ENCODE assay signal across 1 cellular context in the genomic region with DNA sequence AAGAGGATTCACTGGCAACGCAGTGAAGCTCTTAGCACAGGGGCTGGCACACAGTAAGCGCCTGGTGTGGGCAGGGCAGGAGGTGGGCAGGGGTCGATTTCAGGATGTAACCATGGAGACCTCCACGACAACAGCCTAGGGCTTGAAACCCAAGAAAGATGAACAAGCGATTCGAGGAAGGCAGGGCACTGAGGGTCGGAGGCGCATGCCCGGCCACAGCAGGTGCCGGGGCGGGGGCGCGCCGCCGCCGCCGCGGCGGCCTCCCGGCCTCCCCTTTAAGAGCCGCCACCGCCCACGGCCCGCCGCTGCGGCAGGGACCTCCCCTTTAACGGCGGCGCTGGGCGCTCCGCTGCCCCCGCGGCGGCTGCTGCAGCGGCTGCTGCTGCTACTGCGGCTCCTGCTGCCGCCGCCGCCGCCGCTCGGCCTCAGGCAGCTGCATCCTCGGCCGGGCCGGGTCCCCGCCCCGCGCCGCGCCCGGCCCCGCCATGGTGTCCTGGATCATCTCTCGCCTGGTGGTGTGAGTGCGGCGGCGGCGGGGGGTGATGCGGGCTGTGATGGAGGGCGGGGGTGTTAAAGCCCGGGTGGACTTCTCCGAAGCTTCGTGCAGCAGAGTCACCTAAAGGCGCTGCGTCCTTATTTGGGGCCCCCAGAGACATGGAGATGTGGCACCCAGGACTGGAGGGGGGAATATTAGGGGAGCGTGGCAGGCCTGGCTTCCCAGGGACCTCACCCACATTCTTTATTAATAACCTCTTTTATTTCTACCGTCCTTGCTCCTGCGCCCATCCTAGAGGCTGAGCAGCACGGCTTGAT.
TF ChIP-seq lines count a peak whose summit lies in the region.

A gene with protein sequence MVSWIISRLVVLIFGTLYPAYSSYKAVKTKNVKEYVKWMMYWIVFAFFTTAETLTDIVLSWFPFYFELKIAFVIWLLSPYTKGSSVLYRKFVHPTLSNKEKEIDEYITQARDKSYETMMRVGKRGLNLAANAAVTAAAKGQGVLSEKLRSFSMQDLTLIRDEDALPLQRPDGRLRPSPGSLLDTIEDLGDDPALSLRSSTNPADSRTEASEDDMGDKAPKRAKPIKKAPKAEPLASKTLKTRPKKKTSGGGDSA (plus strand): TSS at position 334 of the 813 bp plus-strand sequence. CDS start 152 bp downstream, at position 486.

TF ChIP-seq in K562, 482 proteins besides CTCF, POLR2A, EP300 and RAD21 (continued from another document and continues in another):
- TF ChIP-seq RAD51 (IDR thresholded peaks at IDR 0.05; ENCODE audit: borderline replicate concordance, low read depth) = no peak
- TF ChIP-seq IRF2 (CRISPR knock-in tag; IDR thresholded peaks at IDR 0.05) = no peak
- no peak for TF ChIP-seq TCF7L2 (IDR thresholded peaks at IDR 0.05; ENCODE audit: low read depth, low read length)
- no peak for TF ChIP-seq ETV5 (CRISPR knock-in tag; IDR thresholded peaks at IDR 0.05; ENCODE audit: low read depth)
- TF ChIP-seq ZNF699 (CRISPR knock-in tag; IDR thresholded peaks at IDR 0.05; ENCODE audit: insufficient replicate concordance) = no peak
- peak; percentile 90 for TF ChIP-seq SMAD4 (CRISPR knock-in tag; conservative IDR thresholded peaks at IDR 0.05)
- TF ChIP-seq, protein P1, sequence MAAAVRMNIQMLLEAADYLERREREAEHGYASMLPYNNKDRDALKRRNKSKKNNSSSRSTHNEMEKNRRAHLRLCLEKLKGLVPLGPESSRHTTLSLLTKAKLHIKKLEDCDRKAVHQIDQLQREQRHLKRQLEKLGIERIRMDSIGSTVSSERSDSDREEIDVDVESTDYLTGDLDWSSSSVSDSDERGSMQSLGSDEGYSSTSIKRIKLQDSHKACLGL (CRISPR knock-in tag; IDR thresholded peaks at IDR 0.05; ENCODE audit: borderline replicate concordance, poor library complexity, severe bottlenecking) = no peak
- TF ChIP-seq CREBBP (IDR thresholded peaks at IDR 0.05; ENCODE audit: low read depth, low read length) = no peak
- no peak for TF ChIP-seq ESRRB (CRISPR knock-in tag; IDR thresholded peaks at IDR 0.05; ENCODE audit: borderline replicate concordance)
- TF ChIP-seq, protein P2, sequence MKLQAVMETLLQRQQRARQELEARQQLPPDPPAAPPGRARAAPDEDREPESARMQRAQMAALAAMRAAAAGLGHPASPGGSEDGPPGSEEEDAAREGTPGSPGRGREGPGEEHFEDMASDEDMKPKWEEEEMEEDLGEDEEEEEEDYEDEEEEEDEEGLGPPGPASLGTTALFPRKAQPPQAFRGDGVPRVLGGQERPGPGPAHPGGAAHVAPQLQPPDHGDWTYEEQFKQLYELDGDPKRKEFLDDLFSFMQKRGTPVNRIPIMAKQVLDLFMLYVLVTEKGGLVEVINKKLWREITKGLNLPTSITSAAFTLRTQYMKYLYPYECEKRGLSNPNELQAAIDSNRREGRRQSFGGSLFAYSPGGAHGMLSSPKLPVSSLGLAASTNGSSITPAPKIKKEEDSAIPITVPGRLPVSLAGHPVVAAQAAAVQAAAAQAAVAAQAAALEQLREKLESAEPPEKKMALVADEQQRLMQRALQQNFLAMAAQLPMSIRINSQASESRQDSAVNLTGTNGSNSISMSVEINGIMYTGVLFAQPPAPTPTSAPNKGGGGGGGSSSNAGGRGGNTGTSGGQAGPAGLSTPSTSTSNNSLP (IDR thresholded peaks at IDR 0.05; ENCODE audit: borderline replicate concordance, low read depth, low read length) = no peak
- TF ChIP-seq, protein P3, sequence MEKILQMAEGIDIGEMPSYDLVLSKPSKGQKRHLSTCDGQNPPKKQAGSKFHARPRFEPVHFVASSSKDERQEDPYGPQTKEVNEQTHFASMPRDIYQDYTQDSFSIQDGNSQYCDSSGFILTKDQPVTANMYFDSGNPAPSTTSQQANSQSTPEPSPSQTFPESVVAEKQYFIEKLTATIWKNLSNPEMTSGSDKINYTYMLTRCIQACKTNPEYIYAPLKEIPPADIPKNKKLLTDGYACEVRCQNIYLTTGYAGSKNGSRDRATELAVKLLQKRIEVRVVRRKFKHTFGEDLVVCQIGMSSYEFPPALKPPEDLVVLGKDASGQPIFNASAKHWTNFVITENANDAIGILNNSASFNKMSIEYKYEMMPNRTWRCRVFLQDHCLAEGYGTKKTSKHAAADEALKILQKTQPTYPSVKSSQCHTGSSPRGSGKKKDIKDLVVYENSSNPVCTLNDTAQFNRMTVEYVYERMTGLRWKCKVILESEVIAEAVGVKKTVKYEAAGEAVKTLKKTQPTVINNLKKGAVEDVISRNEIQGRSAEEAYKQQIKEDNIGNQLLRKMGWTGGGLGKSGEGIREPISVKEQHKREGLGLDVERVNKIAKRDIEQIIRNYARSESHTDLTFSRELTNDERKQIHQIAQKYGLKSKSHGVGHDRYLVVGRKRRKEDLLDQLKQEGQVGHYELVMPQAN (IDR thresholded peaks at IDR 0.05; ENCODE audit: borderline replicate concordance) = no peak
- peak; percentile 47 for TF ChIP-seq POLR2G (IDR thresholded peaks at IDR 0.05; ENCODE audit: low read depth, low read length)
- no peak for TF ChIP-seq TRIM24 (IDR thresholded peaks at IDR 0.05)
- no peak for TF ChIP-seq POLR2H (tag; IDR thresholded peaks at IDR 0.05; ENCODE audit: low read depth)
- no peak for TF ChIP-seq PML (IDR thresholded peaks at IDR 0.05; ENCODE audit: low read length)
- TF ChIP-seq ZNF3 (CRISPR knock-in tag; IDR thresholded peaks at IDR 0.05) = no peak
- TF ChIP-seq, protein P4, sequence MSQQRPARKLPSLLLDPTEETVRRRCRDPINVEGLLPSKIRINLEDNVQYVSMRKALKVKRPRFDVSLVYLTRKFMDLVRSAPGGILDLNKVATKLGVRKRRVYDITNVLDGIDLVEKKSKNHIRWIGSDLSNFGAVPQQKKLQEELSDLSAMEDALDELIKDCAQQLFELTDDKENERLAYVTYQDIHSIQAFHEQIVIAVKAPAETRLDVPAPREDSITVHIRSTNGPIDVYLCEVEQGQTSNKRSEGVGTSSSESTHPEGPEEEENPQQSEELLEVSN (IDR thresholded peaks at IDR 0.05; ENCODE audit: borderline replicate concordance in 1 of 2, extremely low read depth in 1 of 2, insufficient read depth in 1 of 2, insufficient read length in 1 of 2, low read depth in 1 of 2, low read length in 1 of 2, poor library complexity in 1 of 2, severe bottlenecking in 1 of 2) = peak in 1 of 2 experiments; percentile 22
- no peak for TF ChIP-seq SIRT6 (IDR thresholded peaks at IDR 0.05; ENCODE audit: low read depth, low read length)
- TF ChIP-seq PCBP2 (IDR thresholded peaks at IDR 0.05; ENCODE audit: low read depth, low read length, poor library complexity, severe bottlenecking) = no peak
- TF ChIP-seq PURB (CRISPR knock-in tag; IDR thresholded peaks at IDR 0.05; ENCODE audit: low read depth) = no peak
- no peak for TF ChIP-seq RBM15 (IDR thresholded peaks at IDR 0.05; ENCODE audit: insufficient read depth, low read length)
- TF ChIP-seq FOXA3 (CRISPR knock-in tag; conservative IDR thresholded peaks at IDR 0.05 in 1 of 2, IDR thresholded peaks at IDR 0.05 in 1 of 2) = no peak
- TF ChIP-seq, protein P5, sequence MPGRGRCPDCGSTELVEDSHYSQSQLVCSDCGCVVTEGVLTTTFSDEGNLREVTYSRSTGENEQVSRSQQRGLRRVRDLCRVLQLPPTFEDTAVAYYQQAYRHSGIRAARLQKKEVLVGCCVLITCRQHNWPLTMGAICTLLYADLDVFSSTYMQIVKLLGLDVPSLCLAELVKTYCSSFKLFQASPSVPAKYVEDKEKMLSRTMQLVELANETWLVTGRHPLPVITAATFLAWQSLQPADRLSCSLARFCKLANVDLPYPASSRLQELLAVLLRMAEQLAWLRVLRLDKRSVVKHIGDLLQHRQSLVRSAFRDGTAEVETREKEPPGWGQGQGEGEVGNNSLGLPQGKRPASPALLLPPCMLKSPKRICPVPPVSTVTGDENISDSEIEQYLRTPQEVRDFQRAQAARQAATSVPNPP (IDR thresholded peaks at IDR 0.05; ENCODE audit: borderline replicate concordance, insufficient read depth, insufficient read length) = no peak
- TF ChIP-seq TBP (optimal IDR thresholded peaks at IDR 0.05; ENCODE audit: low read depth, low read length) = no peak
- TF ChIP-seq SRSF9 (IDR thresholded peaks at IDR 0.05; ENCODE audit: borderline replicate concordance, low read depth, low read length) = no peak
- no peak for TF ChIP-seq ZNF224 (CRISPR knock-in tag; IDR thresholded peaks at IDR 0.05)
- TF ChIP-seq SOX6 (IDR thresholded peaks at IDR 0.05) = no peak
- no peak for TF ChIP-seq ZNF436 (CRISPR knock-in tag; IDR thresholded peaks at IDR 0.05)
- no peak for TF ChIP-seq SNRNP70 (optimal IDR thresholded peaks at IDR 0.05; ENCODE audit: low read depth, low read length)
- TF ChIP-seq TCF3 (CRISPR knock-in tag; IDR thresholded peaks at IDR 0.05) = no peak
- TF ChIP-seq ZNF274 (IDR thresholded peaks at IDR 0.05; ENCODE audit: borderline replicate concordance, low read depth, low read length) = no peak
- no peak for TF ChIP-seq ZNF41 (CRISPR knock-in tag; conservative IDR thresholded peaks at IDR 0.05)
- TF ChIP-seq, protein P6, sequence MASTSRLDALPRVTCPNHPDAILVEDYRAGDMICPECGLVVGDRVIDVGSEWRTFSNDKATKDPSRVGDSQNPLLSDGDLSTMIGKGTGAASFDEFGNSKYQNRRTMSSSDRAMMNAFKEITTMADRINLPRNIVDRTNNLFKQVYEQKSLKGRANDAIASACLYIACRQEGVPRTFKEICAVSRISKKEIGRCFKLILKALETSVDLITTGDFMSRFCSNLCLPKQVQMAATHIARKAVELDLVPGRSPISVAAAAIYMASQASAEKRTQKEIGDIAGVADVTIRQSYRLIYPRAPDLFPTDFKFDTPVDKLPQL (IDR thresholded peaks at IDR 0.05; ENCODE audit: extremely low read depth, insufficient read length) = no peak
- 0 out of 2 replicates have a peak, but pooled peaks have one; percentile 33 for TF ChIP-seq CBX1 (IDR thresholded peaks at IDR 0.05; ENCODE audit: low read depth)
- no peak for TF ChIP-seq NFIX (CRISPR knock-in tag; IDR thresholded peaks at IDR 0.05; ENCODE audit: low read depth)
- no peak for TF ChIP-seq DNMT1 (IDR thresholded peaks at IDR 0.05)
- TF ChIP-seq CXXC5 (CRISPR knock-in tag; IDR thresholded peaks at IDR 0.05) = peak; percentile 69
- TF ChIP-seq, protein P7, sequence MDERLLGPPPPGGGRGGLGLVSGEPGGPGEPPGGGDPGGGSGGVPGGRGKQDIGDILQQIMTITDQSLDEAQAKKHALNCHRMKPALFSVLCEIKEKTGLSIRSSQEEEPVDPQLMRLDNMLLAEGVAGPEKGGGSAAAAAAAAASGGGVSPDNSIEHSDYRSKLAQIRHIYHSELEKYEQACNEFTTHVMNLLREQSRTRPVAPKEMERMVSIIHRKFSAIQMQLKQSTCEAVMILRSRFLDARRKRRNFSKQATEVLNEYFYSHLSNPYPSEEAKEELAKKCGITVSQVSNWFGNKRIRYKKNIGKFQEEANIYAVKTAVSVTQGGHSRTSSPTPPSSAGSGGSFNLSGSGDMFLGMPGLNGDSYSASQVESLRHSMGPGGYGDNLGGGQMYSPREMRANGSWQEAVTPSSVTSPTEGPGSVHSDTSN (CRISPR knock-in tag; IDR thresholded peaks at IDR 0.05; ENCODE audit: low read depth) = no peak
- TF ChIP-seq, protein P7 (tag; conservative IDR thresholded peaks at IDR 0.05; ENCODE audit: low read depth) = no peak
- no peak for TF ChIP-seq ZNF282 (CRISPR knock-in tag; IDR thresholded peaks at IDR 0.05)
- no peak for TF ChIP-seq FOXJ3 (CRISPR knock-in tag; IDR thresholded peaks at IDR 0.05)
- no peak for TF ChIP-seq NFYB (IDR thresholded peaks at IDR 0.05; ENCODE audit: extremely low read depth, insufficient read length)
- no peak for TF ChIP-seq HIVEP1 (CRISPR knock-in tag; IDR thresholded peaks at IDR 0.05)
- no peak for TF ChIP-seq GABPB2 (CRISPR knock-in tag; conservative IDR thresholded peaks at IDR 0.05)
- TF ChIP-seq CCNT2 (IDR thresholded peaks at IDR 0.05; ENCODE audit: borderline replicate concordance, extremely low read depth, insufficient read length, low read depth, low read length) = peak; percentile 83
- TF ChIP-seq POLR3G (IDR thresholded peaks at IDR 0.05; ENCODE audit: extremely low read depth, insufficient read length, insufficient replicate concordance) = no peak
- TF ChIP-seq, protein P8, sequence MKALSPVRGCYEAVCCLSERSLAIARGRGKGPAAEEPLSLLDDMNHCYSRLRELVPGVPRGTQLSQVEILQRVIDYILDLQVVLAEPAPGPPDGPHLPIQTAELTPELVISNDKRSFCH (CRISPR knock-in tag; IDR thresholded peaks at IDR 0.05) = no peak
- TF ChIP-seq, protein P8 (tag; IDR thresholded peaks at IDR 0.05) = no peak
- no peak for TF ChIP-seq CSDE1 (IDR thresholded peaks at IDR 0.05)
- no peak for TF ChIP-seq SMARCB1 (IDR thresholded peaks at IDR 0.05; ENCODE audit: insufficient read length, low read depth)
- no peak for TF ChIP-seq ZKSCAN1 (IDR thresholded peaks at IDR 0.05; ENCODE audit: low read depth, low read length)
- TF ChIP-seq KLF10 (CRISPR knock-in tag; IDR thresholded peaks at IDR 0.05) = no peak
- TF ChIP-seq ZNF707 (CRISPR knock-in tag; conservative IDR thresholded peaks at IDR 0.05) = no peak
- TF ChIP-seq, protein P9, sequence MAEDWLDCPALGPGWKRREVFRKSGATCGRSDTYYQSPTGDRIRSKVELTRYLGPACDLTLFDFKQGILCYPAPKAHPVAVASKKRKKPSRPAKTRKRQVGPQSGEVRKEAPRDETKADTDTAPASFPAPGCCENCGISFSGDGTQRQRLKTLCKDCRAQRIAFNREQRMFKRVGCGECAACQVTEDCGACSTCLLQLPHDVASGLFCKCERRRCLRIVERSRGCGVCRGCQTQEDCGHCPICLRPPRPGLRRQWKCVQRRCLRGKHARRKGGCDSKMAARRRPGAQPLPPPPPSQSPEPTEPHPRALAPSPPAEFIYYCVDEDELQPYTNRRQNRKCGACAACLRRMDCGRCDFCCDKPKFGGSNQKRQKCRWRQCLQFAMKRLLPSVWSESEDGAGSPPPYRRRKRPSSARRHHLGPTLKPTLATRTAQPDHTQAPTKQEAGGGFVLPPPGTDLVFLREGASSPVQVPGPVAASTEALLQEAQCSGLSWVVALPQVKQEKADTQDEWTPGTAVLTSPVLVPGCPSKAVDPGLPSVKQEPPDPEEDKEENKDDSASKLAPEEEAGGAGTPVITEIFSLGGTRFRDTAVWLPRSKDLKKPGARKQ (CRISPR knock-in tag; IDR thresholded peaks at IDR 0.05) = no peak
- no peak for TF ChIP-seq BACH1 (tag; IDR thresholded peaks at IDR 0.05)
- no peak for TF ChIP-seq HDAC2 (IDR thresholded peaks at IDR 0.05)
- no peak for TF ChIP-seq ETS2 (tag; IDR thresholded peaks at IDR 0.05; ENCODE audit: borderline replicate concordance, poor library complexity, severe bottlenecking)
- TF ChIP-seq ZNF184 (CRISPR knock-in tag; IDR thresholded peaks at IDR 0.05) = no peak
- TF ChIP-seq HDAC6 (IDR thresholded peaks at IDR 0.05; ENCODE audit: low read depth, low read length) = no peak
- no peak for TF ChIP-seq ZNF175 (CRISPR knock-in tag; IDR thresholded peaks at IDR 0.05; ENCODE audit: low read depth)
